Comparison of ENCODE assay signal across 14 cellular contexts in the genomic region with DNA sequence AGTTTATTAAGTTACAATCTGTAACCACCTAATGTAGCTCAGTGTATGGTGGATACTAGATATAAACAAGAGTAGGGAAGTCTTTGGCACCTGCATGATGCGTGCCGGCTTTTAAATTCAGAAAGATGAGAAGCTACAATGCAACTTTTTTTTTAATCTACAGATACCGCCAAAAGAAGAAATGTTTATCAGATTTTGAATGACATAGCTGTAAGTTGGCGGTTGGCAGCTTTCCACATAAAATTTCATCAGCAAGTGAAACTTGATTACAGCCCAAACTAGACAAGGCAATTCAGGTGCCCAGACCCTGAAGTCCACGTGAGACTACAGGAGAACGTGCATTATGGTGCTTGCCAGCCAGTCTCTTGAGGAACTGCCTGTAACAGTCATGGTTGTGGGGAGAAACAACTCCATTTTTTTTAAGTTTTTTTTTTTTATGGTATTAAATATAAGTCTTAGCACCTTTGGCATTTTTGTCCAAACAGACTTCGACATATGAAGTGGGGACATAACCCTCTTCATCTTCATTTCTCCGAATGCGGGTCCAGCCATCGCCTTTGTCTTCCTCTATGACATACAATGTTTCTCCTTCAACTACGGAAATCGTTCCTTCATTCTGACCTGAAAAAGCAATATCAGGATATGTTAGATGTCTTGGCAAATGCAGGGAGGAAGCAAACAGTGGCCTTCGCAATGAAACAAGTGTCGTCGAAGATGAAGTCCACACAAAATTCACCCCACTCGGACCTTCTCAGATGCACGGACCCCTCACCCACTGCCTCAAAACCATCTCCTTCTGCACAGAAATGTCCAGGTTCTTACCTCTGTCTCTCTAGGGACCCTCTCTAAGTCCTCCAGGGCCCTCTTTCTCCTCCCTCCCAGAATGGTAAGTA.
A peak's percentile ranks its signal among the peaks of the same experiment; 100 is the strongest.
DNase-seq lines count a peak whose midpoint lies in the region; ATAC-seq and TF ChIP-seq lines count a peak whose summit lies in the region.
"Had no signal": no experiment of that assay in that cellular context is flagged by ENCODE, and none has a peak within 500 bp of the region (broad histone marks: within the 10 kb centered on the region; RNA-seq: fewer than 3 reads in every experiment).

No MANE protein-coding gene starts in this region.

- no peaks in the 10 kb centered on the region for H3K27me3 ChIP-seq in CD8-positive, alpha-beta T cell (ENCODE audit: insufficient read depth, low read length)
- no peaks in the 10 kb centered on the region for H3K27me3 ChIP-seq in naive thymus-derived CD4-positive, alpha-beta T cell (ENCODE audit: control insufficient read depth in 2 of 2, insufficient read depth in 2 of 2, low read length in 2 of 2)
- no peaks in the 10 kb centered on the region for H3K27me3 ChIP-seq in hepatocyte
- H3K27me3 ChIP-seq: gastrocnemius medialis had no signal

- peak overlapping the region; percentile 54 for H3K27ac ChIP-seq in CD8-positive, alpha-beta T cell (ENCODE audit: low read depth, low read length)
- H3K27ac ChIP-seq in SK-N-MC = peak overlapping the region; percentile 37; the same call in 1 of the 2 replicates
- H3K27ac ChIP-seq in naive thymus-derived CD4-positive, alpha-beta T cell (ENCODE audit: low read depth, low read length) = peak overlapping the region; percentile 73
- no peak overlapping the region for H3K27ac ChIP-seq in hepatocyte
- H3K27ac ChIP-seq: C4-2B, gastrocnemius medialis had no signal

- H2AFZ ChIP-seq in hepatocyte = no peak overlapping the region

- CTCF ChIA-PET in CD8-positive, alpha-beta T cell (lab: Charles Lee) = interaction anchor here (1.0 to 2.0 kb wide), 3 partner anchors 9 to 38 kb away, joined by 4 to 6 read pairs (median 5); no protein-coding TSS in a partner anchor
- CTCF ChIA-PET in naive thymus-derived CD4-positive, alpha-beta T cell (lab: Charles Lee) = interaction anchor here (0.6 to 1.3 kb wide), 4 partner anchors 9 to 203 kb away, joined by 3 to 7 read pairs (median 5); no protein-coding TSS in a partner anchor

- no peak overlapping the region for H3K4me3 ChIP-seq in CD8-positive, alpha-beta T cell (ENCODE audit: low read depth, low read length)
- H3K4me3 ChIP-seq in SK-N-MC (no peak overlapping the region), hepatocyte (no peak overlapping the region)
- no peak overlapping the region for H3K4me3 ChIP-seq in naive thymus-derived CD4-positive, alpha-beta T cell (ENCODE audit: low read length)
- H3K4me3 ChIP-seq: gastrocnemius medialis had no signal

- peaks cover 56% of the 10 kb centered on the region for H3K4me1 Mint-ChIP-seq in CD8-positive, alpha-beta T cell (ENCODE audit: low read depth)
- H3K4me1 Mint-ChIP-seq in naive thymus-derived CD4-positive, alpha-beta T cell = peaks cover 45 to 84% (median 73%) of the 10 kb centered on the region in 7 donors

- 97% methylated on average over 17 of the region's 17 CpGs for WGBS in hepatocyte (ENCODE audit: low lambda C conversion rate, missing lambda C conversion rate)

- ATAC-seq in CD8-positive, alpha-beta T cell = peak; percentile 51
- peak; percentile 69 for ATAC-seq in naive thymus-derived CD4-positive, alpha-beta T cell
- no peak for ATAC-seq in HG02840 (IDR thresholded peaks at IDR 0.05; ENCODE audit: low FRiP score, unreplicated experiment)
- ATAC-seq: gastrocnemius medialis, left lobe of liver, Panc1 had no signal

- H3K27me3 Mint-ChIP-seq in CD8-positive, alpha-beta T cell (ENCODE audit: low read depth) = no peaks in the 10 kb centered on the region
- no peaks in the 10 kb centered on the region for H3K27me3 Mint-ChIP-seq in naive thymus-derived CD4-positive, alpha-beta T cell

- H3K4me2 ChIP-seq in hepatocyte = no peak overlapping the region

- H3K4me3 Mint-ChIP-seq in CD8-positive, alpha-beta T cell = peak overlapping the region; percentile 32
- H3K4me3 Mint-ChIP-seq in naive thymus-derived CD4-positive, alpha-beta T cell = peak overlapping the region in 9 of 10 donors; percentile 7 to 72 (median 52)

- intact Hi-C loops in CD8-positive, alpha-beta T cell (cut with DNase I, micrococcal nuclease) = no loop called here
- intact Hi-C loops in naive thymus-derived CD4-positive, alpha-beta T cell (cut with micrococcal nuclease) = loop anchor here in 1 of 2 donors (1.0 to 2.0 kb wide), 2 partner anchors 9 to 13 kb away; no protein-coding TSS in a partner anchor

- no peaks in the 10 kb centered on the region for H3K9me3 Mint-ChIP-seq in CD8-positive, alpha-beta T cell
- peaks cover 0 to 4% (median 0%) of the 10 kb centered on the region in 11 donors for H3K9me3 Mint-ChIP-seq in naive thymus-derived CD4-positive, alpha-beta T cell

- peaks cover 73% of the 10 kb centered on the region for H3K36me3 Mint-ChIP-seq in CD8-positive, alpha-beta T cell
- H3K36me3 Mint-ChIP-seq in naive thymus-derived CD4-positive, alpha-beta T cell = peaks cover 12 to 74% (median 43%) of the 10 kb centered on the region in 5 donors

- H3K9me3 ChIP-seq in CD8-positive, alpha-beta T cell (ENCODE audit: low read length) = no peaks in the 10 kb centered on the region
- no peaks in the 10 kb centered on the region for H3K9me3 ChIP-seq in SK-N-MC (ENCODE audit: low read depth, low read length)
- H3K9me3 ChIP-seq in naive thymus-derived CD4-positive, alpha-beta T cell (ENCODE audit: control insufficient read depth in 2 of 3, low read length in 3 of 3) = no peaks in the 10 kb centered on the region
- no peaks in the 10 kb centered on the region for H3K9me3 ChIP-seq in hepatocyte (ENCODE audit: low read depth)
- H3K9me3 ChIP-seq: gastrocnemius medialis had no signal

- H3K4me1 ChIP-seq in CD8-positive, alpha-beta T cell (ENCODE audit: insufficient read depth, low read length) = peaks cover 53% of the 10 kb centered on the region
- peaks cover 50 to 53% of the 10 kb centered on the region in 2 donors for H3K4me1 ChIP-seq in naive thymus-derived CD4-positive, alpha-beta T cell (ENCODE audit: control insufficient read depth in 2 of 2, insufficient read depth in 2 of 2, low read length in 2 of 2)
- peaks cover 11% of the 10 kb centered on the region for H3K4me1 ChIP-seq in hepatocyte (ENCODE audit: insufficient read depth)
- H3K4me1 ChIP-seq: gastrocnemius medialis had no signal

- H4K20me1 ChIP-seq in hepatocyte (ENCODE audit: insufficient read depth, poor library complexity, severe bottlenecking) = no peaks in the 10 kb centered on the region

- no peak for TF ChIP-seq CTCF in CD8-positive, alpha-beta T cell (IDR thresholded peaks at IDR 0.05)
- no peak for TF ChIP-seq CTCF in hepatocyte (IDR thresholded peaks at IDR 0.05; ENCODE audit: poor library complexity)

- H3K79me2 ChIP-seq in hepatocyte = no peaks in the 10 kb centered on the region

- H3K9ac ChIP-seq in SK-N-MC (ENCODE audit: insufficient read length) = no peak overlapping the region

- H3K36me3 ChIP-seq in CD8-positive, alpha-beta T cell (ENCODE audit: insufficient read depth, low read length) = peaks cover 19% of the 10 kb centered on the region
- peaks cover 69% of the 10 kb centered on the region for H3K36me3 ChIP-seq in SK-N-MC (ENCODE audit: insufficient read depth, low read length)
- H3K36me3 ChIP-seq in naive thymus-derived CD4-positive, alpha-beta T cell (ENCODE audit: control insufficient read depth in 2 of 3, insufficient read depth in 3 of 3, low read length in 3 of 3) = peaks cover 4 to 44% (median 21%) of the 10 kb centered on the region in 3 experiments
- H3K36me3 ChIP-seq in hepatocyte (replicated peaks; ENCODE audit: insufficient read depth, low read depth) = no peaks in the 10 kb centered on the region

- peak overlapping the region; percentile 96 for H3K27ac Mint-ChIP-seq in CD8-positive, alpha-beta T cell
- peak overlapping the region; percentile 81 to 100 (median 97) for H3K27ac Mint-ChIP-seq in naive thymus-derived CD4-positive, alpha-beta T cell

- POLR2A ChIA-PET in CD8-positive, alpha-beta T cell (lab: Charles Lee) = interaction anchor here (0.7 to 1.3 kb wide), 4 partner anchors 10 to 233 kb away, joined by 3 to 11 read pairs (median 4); no protein-coding TSS in a partner anchor
- POLR2A ChIA-PET in naive thymus-derived CD4-positive, alpha-beta T cell (lab: Charles Lee) = interaction anchor here (0.6 to 3.3 kb wide), 16 partner anchors 9 to 149 kb away, joined by 3 to 34 read pairs (median 4); a partner anchor contains a TSS

- no peaks in the 10 kb centered on the region for H3K9me2 ChIP-seq in hepatocyte (replicated peaks; ENCODE audit: insufficient read depth)

- DNase-seq in CD8-positive, alpha-beta T cell = peak in 3 of 7 experiments; percentile 40 to 83 (median 61)
- DNase-seq in SK-N-MC (ENCODE audit: low read depth, low spot score) (no peak), germinal center (ENCODE audit: low spot score) (no peak), NCI-H146 (lab: John Stamatoyannopoulos, UW) (no peak), hepatocyte (ENCODE audit: low spot score) (no peak)
- peak; percentile 73 for DNase-seq in activated effector memory CD4-positive, alpha-beta T cell treated with anti-CD3 and anti-CD28 coated beads, Interleukin-2, amount 50 U/mL, for 16 hours
- peak in 7 of 9 donors; percentile 59 to 90 (median 76) for DNase-seq in naive thymus-derived CD4-positive, alpha-beta T cell
- DNase-seq: dermis blood vessel endothelial cell, gastrocnemius medialis, NCI-H226 had no signal

Comparison
In these comparisons a context has a peak if more than half of its experiments do, and no peak if none do; other contexts are left out.
1. DNase-seq: peak in activated effector memory CD4-positive, alpha-beta T cell treated with anti-CD3 and anti-CD28 coated beads, Interleukin-2, amount 50 U/mL, for 16 hours (single experiment) and naive thymus-derived CD4-positive, alpha-beta T cell (7 of 9); none in SK-N-MC (single experiment), germinal center (single experiment), NCI-H146 (single experiment) and hepatocyte (single experiment).